Comparison of ENCODE assay signal across 15 cellular contexts in genomic region chr18:48294894-48295585, GRCh38.
DNase-seq lines count a peak whose midpoint lies in the region; ATAC-seq, FAIRE-seq and TF ChIP-seq lines count a peak whose summit lies in the region.
"Had no signal": no experiment of that assay in that cellular context is flagged by ENCODE, and none has a peak within 500 bp of the region (broad histone marks: within the 10 kb centered on the region; RNA-seq: fewer than 3 reads in every experiment).

No MANE protein-coding gene starts in this region.

- no peak overlapping the region for H3K56ac ChIP-seq in H1 (replicated peaks; ENCODE audit: insufficient read length, low read depth, low read length)

- H2BK12ac ChIP-seq in H1 (ENCODE audit: low read depth, low read length): peak overlapping the region; percentile 30; the same call in 1 of the 2 replicates

- CTCF ChIA-PET in HepG2 (lab: Yijun Ruan, JAX; ENCODE audit: low intra/inter-chr PET ratio, low total read pairs): no interaction called here
- CTCF ChIA-PET in H1 (lab: Charles Lee; ENCODE audit: partially characterized antibody): interaction anchor here (0.6 to 3.5 kb wide), 64 partner anchors 9 to 269 kb away, joined by 3 to 28 read pairs (median 4); no protein-coding TSS in a partner anchor

- H4K8ac ChIP-seq in H1 (ENCODE audit: extremely low read depth, insufficient read depth, low read length): no peak overlapping the region

- no peak overlapping the region for H2BK120ac ChIP-seq in H1 (replicated peaks; ENCODE audit: low read depth, low read length)

- no TSS peak for BruUV-seq in HepG2 (replicated peaks; lab: Mats Ljungman, UMichigan)

- peak overlapping the region; percentile 74; the same call in 1 of the 2 replicates for H2BK15ac ChIP-seq in H1 (ENCODE audit: low read length)

- intact Hi-C loops in HepG2 (cut with micrococcal nuclease; ENCODE audit: unreplicated experiment): no loop called here
- intact Hi-C loops in right lobe of liver (cut with DNase I): no loop called here

- H3K4me2 ChIP-seq in HepG2 (ENCODE audit: low read depth, low read length) (no peak overlapping the region), H1 (ENCODE audit: insufficient read depth in 1 of 2, low read depth in 2 of 2, low read length in 2 of 2) (no peak overlapping the region)

- no peak overlapping the region for H3K27ac ChIP-seq in HepG2 (ENCODE audit: extremely low read length, insufficient read depth, low read length)
- no peak overlapping the region for H3K27ac ChIP-seq in right lobe of liver
- H3K27ac ChIP-seq in H1 (ENCODE audit: low read depth, low read length): no peak overlapping the region
- H3K27ac ChIP-seq: tibial artery, VCaP had no signal

- H2AK5ac ChIP-seq in H1 (ENCODE audit: low read depth, low read length): no peak overlapping the region

- H3K36me3 Mint-ChIP-seq in osteocyte (ENCODE audit: unreplicated experiment): no peaks in the 10 kb centered on the region
- H3K36me3 Mint-ChIP-seq: CD8-positive, alpha-beta T cell; immature natural killer cell; naive thymus-derived CD4-positive, alpha-beta T cell had no signal

- H3K79me1 ChIP-seq in H1 (ENCODE audit: low read depth, low read length): no peaks in the 10 kb centered on the region

- no peak overlapping the region for H4K91ac ChIP-seq in H1 (replicated peaks; ENCODE audit: insufficient read length, low read length)

- no peaks in the 10 kb centered on the region for H3K9me3 Mint-ChIP-seq in osteocyte (ENCODE audit: unreplicated experiment)
- H3K9me3 Mint-ChIP-seq: activated T-helper 17 cell treated with anti-CD3 and anti-CD28 coated beads, Interleukin-2, amount 50 U/mL, for 72 hours; CD8-positive, alpha-beta T cell; immature natural killer cell had no signal

- H4K5ac ChIP-seq in H1 (ENCODE audit: insufficient read length, low read depth, low read length): no peak overlapping the region

- peak overlapping the region; percentile 19; the same call in 1 of the 2 replicates for H2BK5ac ChIP-seq in H1 (ENCODE audit: low read depth, low read length)

- FAIRE-seq in HepG2 (lab: Jason Lieb, UNC) (no peak), H1 (lab: Jason Lieb, UNC) (no peak)

- no peaks in the 10 kb centered on the region; a peak in 1 of 5 replicates for H3K27me3 ChIP-seq in HepG2 (ENCODE audit: control insufficient read depth in 1 of 2, insufficient read depth in 2 of 2, low read length in 2 of 2)
- no peaks in the 10 kb centered on the region for H3K27me3 ChIP-seq in right lobe of liver
- no peaks in the 10 kb centered on the region for H3K27me3 ChIP-seq in H1 (replicated peaks in 1 of 4; ENCODE audit: control insufficient read depth in 3 of 4, extremely low read depth in 1 of 4, insufficient read depth in 3 of 4, low read length in 3 of 4)
- H3K27me3 ChIP-seq: adrenal gland, tibial artery had no signal

- no peak overlapping the region for H3K27ac Mint-ChIP-seq in osteocyte (ENCODE audit: unreplicated experiment)
- H3K27ac Mint-ChIP-seq: activated T-helper 17 cell treated with anti-CD3 and anti-CD28 coated beads, Interleukin-2, amount 50 U/mL, for 72 hours; CD8-positive, alpha-beta T cell; immature natural killer cell; naive thymus-derived CD4-positive, alpha-beta T cell had no signal

- no peak overlapping the region for H2BK20ac ChIP-seq in H1 (ENCODE audit: low read length)

- no peaks in the 10 kb centered on the region for H3K9me3 ChIP-seq in HepG2 (ENCODE audit: low read length)
- no peaks in the 10 kb centered on the region for H3K9me3 ChIP-seq in right lobe of liver
- H3K9me3 ChIP-seq in H1 (ENCODE audit: insufficient read depth in 2 of 2, low read depth in 1 of 2, low read length in 1 of 2): no peaks in the 10 kb centered on the region
- H3K9me3 ChIP-seq: adrenal gland, tibial artery had no signal

- no peaks in the 10 kb centered on the region for H3K23me2 ChIP-seq in H1 (ENCODE audit: low read depth, low read length)

- no peak for TF ChIP-seq EP300 in HepG2 (IDR thresholded peaks at IDR 0.05; ENCODE audit: low read depth in 2 of 2, low read length in 2 of 2)
- TF ChIP-seq EP300 in HepG2 (CRISPR knock-in tag; IDR thresholded peaks at IDR 0.05; ENCODE audit: borderline replicate concordance): no peak
- no peak for TF ChIP-seq EP300 in H1 (IDR thresholded peaks at IDR 0.05; ENCODE audit: borderline replicate concordance in 1 of 2, low read depth in 2 of 2, low read length in 2 of 2)

- POLR2A ChIA-PET in HepG2 (lab: Yijun Ruan, JAX) (no interaction called here), H1 (lab: Charles Lee; ENCODE audit: partially characterized antibody) (no interaction called here)

- H2AFZ ChIP-seq in HepG2 (ENCODE audit: low read length) (no peak overlapping the region), H1 (ENCODE audit: low read length) (no peak overlapping the region; the same call in 1 of the 2 replicates)

- TF ChIP-seq POLR2A in HepG2 (IDR thresholded peaks at IDR 0.05; ENCODE audit: insufficient read depth in 1 of 2, low read depth in 2 of 2, low read length in 2 of 2): no peak
- no peak for TF ChIP-seq POLR2A in right lobe of liver (IDR thresholded peaks at IDR 0.05)
- TF ChIP-seq POLR2A in H1 (IDR thresholded peaks at IDR 0.05; ENCODE audit: control extremely low read depth in 1 of 2, low read depth in 2 of 2, low read length in 2 of 2): no peak

- no peaks in the 10 kb centered on the region for H3K36me3 ChIP-seq in HepG2 (replicated peaks in 1 of 2; ENCODE audit: control insufficient read depth in 1 of 2, insufficient read depth in 2 of 2, low read length in 2 of 2)
- no peaks in the 10 kb centered on the region for H3K36me3 ChIP-seq in right lobe of liver
- H3K36me3 ChIP-seq in H1 (ENCODE audit: control insufficient read depth in 2 of 4, insufficient read depth in 4 of 4, low read length in 3 of 4): no peaks in the 10 kb centered on the region
- H3K36me3 ChIP-seq: adrenal gland, tibial artery had no signal

- H3K4me3 Mint-ChIP-seq in osteocyte (ENCODE audit: unreplicated experiment): no peak overlapping the region
- H3K4me3 Mint-ChIP-seq: activated T-helper 17 cell treated with anti-CD3 and anti-CD28 coated beads, Interleukin-2, amount 50 U/mL, for 72 hours; CD8-positive, alpha-beta T cell; immature natural killer cell; naive thymus-derived CD4-positive, alpha-beta T cell had no signal

- H3K79me2 ChIP-seq in HepG2 (ENCODE audit: insufficient read depth, low read length) (no peaks in the 10 kb centered on the region), H1 (ENCODE audit: control insufficient read depth in 1 of 2, insufficient read depth in 2 of 2, low read length in 2 of 2) (no peaks in the 10 kb centered on the region)

- H3K4me1 Mint-ChIP-seq in osteocyte (ENCODE audit: unreplicated experiment): peaks cover 5% of the 10 kb centered on the region
- H3K4me1 Mint-ChIP-seq: activated T-helper 17 cell treated with anti-CD3 and anti-CD28 coated beads, Interleukin-2, amount 50 U/mL, for 72 hours; immature natural killer cell had no signal

- in situ Hi-C loops in HepG2 (cut with HindIII; ENCODE audit: extremely low pct_ligation_motif_present, low pct_unique_long_range_greater_than_20kb): no loop called here

- TF ChIP-seq RAD21 in HepG2 (CRISPR knock-in tag; IDR thresholded peaks at IDR 0.05): no peak
- no peak for TF ChIP-seq RAD21 in H1 (IDR thresholded peaks at IDR 0.05 in 1 of 2, conservative IDR thresholded peaks at IDR 0.05 in 1 of 2; ENCODE audit: low read depth in 2 of 2, low read length in 2 of 2)

- H3K4me1 ChIP-seq in HepG2 (ENCODE audit: insufficient read depth, low read length) (no peaks in the 10 kb centered on the region), right lobe of liver (no peaks in the 10 kb centered on the region), H1 (replicated peaks in 1 of 4; ENCODE audit: control insufficient read depth in 3 of 4, insufficient read depth in 4 of 4, low read length in 3 of 4) (peaks cover 0 to 17% (median 5%) of the 10 kb centered on the region in 4 experiments; a peak in 5 of 7 replicates)

- no peak for ATAC-seq in HepG2
- no peak for ATAC-seq in right lobe of liver
- no peak for ATAC-seq in GM21423 (IDR thresholded peaks at IDR 0.05; ENCODE audit: unreplicated experiment)
- ATAC-seq: activated T-helper 17 cell treated with anti-CD3 and anti-CD28 coated beads, Interleukin-2, amount 50 U/mL, for 72 hours; CD8-positive, alpha-beta T cell; naive thymus-derived CD4-positive, alpha-beta T cell had no signal

- no peak overlapping the region; the same call in 1 of the 2 replicates for H3K18ac ChIP-seq in H1 (ENCODE audit: extremely low read depth, low read length)

- TF ChIP-seq CTCF in HepG2 (CRISPR knock-in tag; IDR thresholded peaks at IDR 0.05): no peak
- no peak for TF ChIP-seq CTCF in right lobe of liver (IDR thresholded peaks at IDR 0.05)
- no peak for TF ChIP-seq CTCF in H1 (IDR thresholded peaks at IDR 0.05; ENCODE audit: control extremely low read depth in 1 of 3, insufficient read depth in 1 of 3, low read depth in 1 of 3, low read length in 3 of 3)
- no peak for TF ChIP-seq CTCF in osteocyte (IDR thresholded peaks at IDR 0.05)

- no peak for DNase-seq in HepG2 (ENCODE audit: low spot score)
- DNase-seq in right lobe of liver: no peak
- no peak for DNase-seq in H1 (ENCODE audit: low read depth in 1 of 2, low spot score in 2 of 2)
- DNase-seq in osteocyte (ENCODE audit: extremely low spot score, unreplicated experiment): peak; percentile 62
- DNase-seq in NAMALWA (ENCODE audit: low spot score): no peak
- no peak for DNase-seq in Kasumi-1 (lab: John Stamatoyannopoulos, UW)
- DNase-seq: immature natural killer cell; naive thymus-derived CD4-positive, alpha-beta T cell; NK-92 treated with Interleukin-12 subunit alpha and Interleukin-12 subunit beta, amount 100 ng/mL, for 24 hours had no signal

- no peaks in the 10 kb centered on the region for H4K20me1 ChIP-seq in HepG2 (ENCODE audit: insufficient read depth, low read length)
- no peaks in the 10 kb centered on the region for H4K20me1 ChIP-seq in H1 (replicated peaks in 1 of 2; ENCODE audit: control insufficient read depth in 1 of 2, insufficient read depth in 2 of 2, low read length in 2 of 2)

- H3K14ac ChIP-seq in H1 (ENCODE audit: insufficient read length): no peak overlapping the region

- WGBS in HepG2 (ENCODE audit: low lambda C conversion rate): 40% methylated on average over 12 of the region's 12 CpGs
- WGBS in right lobe of liver (ENCODE audit: insufficient coverage, low coverage, low lambda C conversion rate, missing lambda C conversion rate): 60% methylated on average over 2 of the region's 12 CpGs
- WGBS in H1 (ENCODE audit: extremely low coverage in 1 of 2, insufficient coverage in 1 of 2, insufficient read length in 1 of 2, insufficient replicate concordance in 2 of 2, low coverage in 1 of 2, low lambda C conversion rate in 2 of 2, missing lambda C conversion rate in 1 of 2), 2 experiments: 88% methylated on average over 12 of the region's 12 CpGs; no CpG with 5 or more reads in 1 of the 2 experiments

- H3K4me3 ChIP-seq in HepG2 (replicated peaks in 1 of 3; ENCODE audit: insufficient read depth in 1 of 3, low read depth in 2 of 3, low read length in 3 of 3) (no peak overlapping the region), right lobe of liver (no peak overlapping the region), H1 (ENCODE audit: extremely low read depth in 1 of 4, insufficient read depth in 2 of 4, low read depth in 3 of 4, low read length in 4 of 4) (no peak overlapping the region)
- H3K4me3 ChIP-seq: adrenal gland, tibial artery had no signal

- no peaks in the 10 kb centered on the region for H3K27me3 Mint-ChIP-seq in osteocyte (ENCODE audit: unreplicated experiment)
- H3K27me3 Mint-ChIP-seq: activated T-helper 17 cell treated with anti-CD3 and anti-CD28 coated beads, Interleukin-2, amount 50 U/mL, for 72 hours had no signal

- no peak overlapping the region for H3K4ac ChIP-seq in H1 (replicated peaks; ENCODE audit: insufficient read length, low read depth, low read length)

- H3K9ac ChIP-seq in HepG2 (ENCODE audit: insufficient read depth, low read depth, low read length): no peak overlapping the region
- no peak overlapping the region for H3K9ac ChIP-seq in H1 (replicated peaks in 1 of 4; ENCODE audit: extremely low read depth in 1 of 4, low read depth in 3 of 4, low read length in 3 of 4)

- no peak overlapping the region for H3K23ac ChIP-seq in H1 (ENCODE audit: insufficient read length)

Comparison
In these comparisons a context has a peak if more than half of its experiments do, and no peak if none do; other contexts are left out.
1. Of the 41 proteins assayed by ChIP-seq in both HepG2 and H1: peak only in HepG2: MAFK; only in H1: none; in both: none; in neither: 40.